Comparison of ENCODE assay signal across 16 cellular contexts in genomic region chr3:58551636-58552180, GRCh38. TPM values are rescaled to one million over a fixed set of nuclear protein-coding genes. Genes with fewer than 3 reads are reported as not detected.
DNase-seq lines count a peak whose midpoint lies in the region; ATAC-seq and TF ChIP-seq lines count a peak whose summit lies in the region.
"Had no signal": no experiment of that assay in that cellular context is flagged by ENCODE, and none has a peak within 500 bp of the region (broad histone marks: within the 10 kb centered on the region; RNA-seq: fewer than 3 reads in every experiment).

No MANE protein-coding gene starts in this region.

- H3K9me1 ChIP-seq in IMR-90 (ENCODE audit: insufficient read depth, low read length) = peaks cover 4% of the 10 kb centered on the region; the same call in 1 of the 2 replicates

- TF ChIP-seq RAD21 in IMR-90 (IDR thresholded peaks at IDR 0.05; ENCODE audit: low read length) = no peak

- in situ Hi-C loops in IMR-90 (cut with MboI; ENCODE audit: low sequenced_read_pairs) = loop anchor here (25.0 kb wide), 1 partner anchor 436 kb away; no protein-coding TSS in a partner anchor

- BruUV-seq in IMR-90 (replicated peaks; lab: Mats Ljungman, UMichigan) = no TSS peak

- H3K4me3 ChIP-seq in IMR-90 (ENCODE audit: insufficient read depth, low read depth, low read length) = no peak overlapping the region
- H3K4me3 ChIP-seq: HAP-1 had no signal

- H2AK5ac ChIP-seq in IMR-90 (ENCODE audit: low read depth, low read length) = no peak overlapping the region

- H4K8ac ChIP-seq in IMR-90 (ENCODE audit: low read depth in 2 of 2, low read length in 2 of 2) = no peak overlapping the region

- POLR2A ChIA-PET in IMR-90 (lab: Charles Lee; ENCODE audit: unreplicated experiment) = no interaction called here

- no peak overlapping the region for H2BK5ac ChIP-seq in IMR-90 (ENCODE audit: low read depth, low read length, poor library complexity, severe bottlenecking)

- WGBS in IMR-90 (ENCODE audit: extremely low coverage in 2 of 2, insufficient read length in 1 of 2), 2 experiments = no CpG with 5 or more reads among the region's 4 CpGs

- H3K56ac ChIP-seq in IMR-90 (ENCODE audit: extremely low read depth, insufficient read depth, low read length) = no peak overlapping the region

- no peak overlapping the region for H3K4ac ChIP-seq in IMR-90 (ENCODE audit: low read depth, low read length)

- DNase-seq in IMR-90 (no peak), fibroblast of gingiva (ENCODE audit: low read depth) (peak; percentile 67), iris pigment epithelial cell (ENCODE audit: low read depth) (peak; percentile 45), foreskin melanocyte (no peak)
- DNase-seq in activated CD4-positive, alpha-beta T cell treated with anti-CD3 and anti-CD28 coated beads, Interleukin-2, amount 50 U/mL, for 1 hour = no peak
- DNase-seq: C1 segment of cervical spinal cord; Calu3; CD4-positive, alpha-beta memory T cell; COR-L47; DMS53; DMS79 treated with DMSO at 0.1 percent for 48 hours; GOT3 had no signal

- no peak overlapping the region for H3K27ac ChIP-seq in IMR-90 (ENCODE audit: insufficient read depth, low read length)

- no peak overlapping the region for H4K5ac ChIP-seq in IMR-90 (ENCODE audit: low read depth, low read length)

- ATAC-seq in IMR-90 (ENCODE audit: low read depth) = no peak
- ATAC-seq in HG03378 (IDR thresholded peaks at IDR 0.05; ENCODE audit: unreplicated experiment) = no peak

- H2BK15ac ChIP-seq in IMR-90 (ENCODE audit: low read depth, low read length) = no peak overlapping the region

- peaks cover 8% of the 10 kb centered on the region for H3K9me3 ChIP-seq in IMR-90 (ENCODE audit: control insufficient read depth, insufficient read depth, low read length)
- H3K9me3 ChIP-seq: HAP-1 had no signal

- no peak overlapping the region for H2BK120ac ChIP-seq in IMR-90 (ENCODE audit: low read depth, low read length)

- no peaks in the 10 kb centered on the region for H3K79me1 ChIP-seq in IMR-90 (ENCODE audit: low read depth in 1 of 2, low read length in 2 of 2)

- intact Hi-C loops in IMR-90 (cut with micrococcal nuclease) = no loop called here

- H3K4me1 ChIP-seq in IMR-90 (ENCODE audit: control insufficient read depth, insufficient read depth, low read length) = no peaks in the 10 kb centered on the region
- H3K4me1 ChIP-seq: HAP-1 had no signal

- no peak overlapping the region for H4K91ac ChIP-seq in IMR-90 (ENCODE audit: insufficient read depth, low read depth, low read length)

- peaks cover 4% of the 10 kb centered on the region; the same call in 1 of the 2 replicates for H3K27me3 ChIP-seq in IMR-90 (ENCODE audit: control insufficient read depth, insufficient read depth, low read length)

- no peak overlapping the region for H2AFZ ChIP-seq in IMR-90 (replicated peaks; ENCODE audit: low read length, poor library complexity)

- dilution Hi-C loops in IMR-90 (cut with HindIII; ENCODE audit: low sequenced_read_pairs, unreplicated experiment) = no loop called here

- TF ChIP-seq POLR2A in IMR-90 (IDR thresholded peaks at IDR 0.05; ENCODE audit: low read depth, low read length) = no peak

- H2BK20ac ChIP-seq in IMR-90 (ENCODE audit: low read depth, low read length) = no peak overlapping the region

- no peak overlapping the region for H3K23ac ChIP-seq in IMR-90 (ENCODE audit: low read depth, low read length)

- H4K20me1 ChIP-seq in IMR-90 (ENCODE audit: insufficient read depth, low read length) = no peaks in the 10 kb centered on the region

- H3K4me2 ChIP-seq in IMR-90 (ENCODE audit: low read depth, low read length) = no peak overlapping the region

- no peak overlapping the region for H2AK9ac ChIP-seq in IMR-90 (replicated peaks; ENCODE audit: low read depth, low read length, poor library complexity)

- CTCF ChIA-PET in IMR-90 (lab: Yijun Ruan, JAX) = interaction anchor here (1.3 kb wide), 1 partner anchor 16 kb away, joined by 3 read pairs; no protein-coding TSS in a partner anchor

- H3K36me3 ChIP-seq in IMR-90 (ENCODE audit: control insufficient read depth, insufficient read depth, low read length) = no peaks in the 10 kb centered on the region
- H3K36me3 ChIP-seq: HAP-1 had no signal

- no peak overlapping the region for H3K18ac ChIP-seq in IMR-90 (ENCODE audit: low read depth, low read length)

- H3K9ac ChIP-seq in IMR-90 (ENCODE audit: low read depth, low read length) = no peak overlapping the region

- no peak overlapping the region for H3K14ac ChIP-seq in IMR-90 (replicated peaks; ENCODE audit: low read depth, low read length)

- no peak for TF ChIP-seq CTCF in IMR-90 (conservative IDR thresholded peaks at IDR 0.05; ENCODE audit: low read depth, low read length)

TF ChIP-seq in IMR-90, 13 proteins besides CTCF, POLR2A, EP300 and RAD21:
- peak; percentile 29; the same call in 1 of the 2 replicates for TF ChIP-seq CEBPB (IDR thresholded peaks at IDR 0.05; ENCODE audit: low read depth, low read length)
- no peak for TF ChIP-seq SMC3 (IDR thresholded peaks at IDR 0.05; ENCODE audit: low read depth, low read length)

RNA-seq across cellular contexts. Expression of gene ACOX2, which starts 14.7 kb away (rescaled TPM):
- total RNA-seq in IMR-90 (2012; rRNA removed) = 15.6 and 17.8 TPM in 2 replicates
- polyA plus RNA-seq in IMR-90 (2012; rRNA removed) = 26.8 and 32.9 TPM in 2 replicates
- polyA plus RNA-seq in IMR-90 (2012; cell fraction: cytosol; rRNA removed) = 17.9 and 19.5 TPM in 2 replicates
- 137 and 183 TPM in 2 replicates for polyA plus RNA-seq in IMR-90 (2012; cell fraction: nucleus; rRNA removed; ENCODE audit: low replicate concordance)
- total RNA-seq: CD4-positive, alpha-beta memory T cell had no signal
- polyA plus RNA-seq: CD4-positive, alpha-beta memory T cell had no signal

RNA-seq across cellular contexts. Expression of gene FAM107A, which starts 25.5 kb away (rescaled TPM):
- total RNA-seq in IMR-90 (2012; rRNA removed) = not detected in 2 replicates
- polyA plus RNA-seq in IMR-90 (2012; rRNA removed) = not detected in 2 replicates
- polyA plus RNA-seq in IMR-90 (2012; cell fraction: cytosol; rRNA removed) = not detected in 2 replicates
- 0.05 and 0.07 TPM in 2 replicates for polyA plus RNA-seq in IMR-90 (2012; cell fraction: nucleus; rRNA removed; ENCODE audit: low replicate concordance)
- total RNA-seq: A172; A673; Calu3; CD4-positive, alpha-beta memory T cell had no signal
- polyA plus RNA-seq: CD4-positive, alpha-beta memory T cell had no signal

RNA-seq across cellular contexts. Expression of gene KCTD6, which starts 59.8 kb away (rescaled TPM):
- 7.0 and 9.4 TPM in 2 replicates for total RNA-seq in IMR-90 (2012; rRNA removed)
- 5.6 and 9.2 TPM in 2 replicates for polyA plus RNA-seq in IMR-90 (2012; rRNA removed)
- 1.5 and 2.3 TPM in 2 replicates for polyA plus RNA-seq in IMR-90 (2012; cell fraction: cytosol; rRNA removed)
- polyA plus RNA-seq in IMR-90 (2012; cell fraction: nucleus; rRNA removed; ENCODE audit: low replicate concordance) = 1.4 and 10.7 TPM in 2 replicates

Comparison
In these comparisons a context has a peak if more than half of its experiments do, and no peak if none do; other contexts are left out.
1. DNase-seq: peak in fibroblast of gingiva (single experiment) and iris pigment epithelial cell (single experiment); none in IMR-90 (single experiment), foreskin melanocyte (single experiment) and activated CD4-positive, alpha-beta T cell treated with anti-CD3 and anti-CD28 coated beads, Interleukin-2, amount 50 U/mL, for 1 hour (single experiment).